In the genomic region with DNA sequence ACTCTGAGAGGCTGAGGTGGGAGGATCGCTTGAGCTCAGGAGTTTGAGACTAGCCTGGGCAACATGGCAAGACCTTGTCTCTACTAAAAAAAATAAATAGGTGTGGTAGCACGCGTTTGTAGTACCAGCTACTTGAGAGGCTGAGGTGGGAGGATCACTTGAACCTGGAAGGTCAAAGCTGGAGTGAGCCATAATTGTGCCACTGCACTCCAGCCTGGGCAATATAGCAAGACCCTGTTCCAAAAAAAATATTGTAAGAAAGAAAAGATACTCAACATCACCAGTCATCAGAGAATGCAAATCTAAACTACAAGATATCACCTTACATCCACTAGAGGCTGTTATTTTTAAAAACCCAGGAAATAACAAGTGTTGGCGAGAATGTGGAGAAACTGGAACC, we compare ENCODE assay signal across 29 cellular contexts.
"Had no signal": no experiment of that assay in that cellular context is flagged by ENCODE, and none has a peak within 500 bp of the region (broad histone marks: within the 10 kb centered on the region; RNA-seq: fewer than 3 reads in every experiment).

No MANE protein-coding gene starts in this region.

- H3K27ac ChIP-seq: pancreas, prostate gland, skin epidermis, suprapubic skin, testis, tibial artery, transverse colon, upper lobe of left lung, vagina had no signal

- H3K4me3 ChIP-seq: pancreas, prostate gland, skin epidermis, smooth muscle cell, spleen, suprapubic skin, testis, tibial artery, transverse colon, upper lobe of left lung, vagina had no signal

- ATAC-seq: naive thymus-derived CD8-positive, alpha-beta T cell; natural killer cell treated with Interleukin-12 subunit alpha and Interleukin-12 subunit beta and Interleukin-15 and Interleukin-18, amount 100 ng/mL, for 72 hours; pancreas; right cardiac atrium; sciatic nerve; stimulated activated memory B cell treated with anti-CD40 and anti-IgM and Interleukin-4, amounts not matched to agents 10 μg/mL and 1 μg/mL and 100 μg/mL, for 72 hours; stimulated activated naive CD8-positive, alpha-beta T cell treated with anti-CD3 and anti-CD28 coated beads, Interleukin-15, amount 100 ng/mL, for 72 hours; stimulated activated naive CD8-positive, alpha-beta T cell treated with anti-CD3 and anti-CD28 coated beads, Interleukin-15, Interleukin-2, amounts not matched to agents 100 U/mL and 50 U/mL, for 24 hours had no signal

- H3K27ac Mint-ChIP-seq: nephron progenitor cell; stimulated activated memory B cell treated with anti-CD40 and anti-IgM and Interleukin-4, amounts not matched to agents 10 μg/mL and 1 μg/mL and 100 μg/mL, for 72 hours; stimulated activated naive CD8-positive, alpha-beta T cell treated with anti-CD3 and anti-CD28 coated beads, Interleukin-15, amount 100 ng/mL, for 72 hours had no signal

- H3K36me3 ChIP-seq: neutrophil, pancreas, prostate gland, suprapubic skin, vagina had no signal

- H3K4me3 Mint-ChIP-seq: naive thymus-derived CD8-positive, alpha-beta T cell; natural killer cell treated with Interleukin-12 subunit alpha and Interleukin-12 subunit beta and Interleukin-15 and Interleukin-18, amount 100 ng/mL, for 72 hours; nephron progenitor cell; neural crest cell; stimulated activated memory B cell treated with anti-CD40 and anti-IgM and Interleukin-4, amounts not matched to agents 10 μg/mL and 1 μg/mL and 100 μg/mL, for 72 hours; stimulated activated naive CD8-positive, alpha-beta T cell treated with anti-CD3 and anti-CD28 coated beads, Interleukin-15, amount 100 ng/mL, for 72 hours had no signal

- H3K4me1 ChIP-seq: prostate gland, testis had no signal

- DNase-seq: naive thymus-derived CD8-positive, alpha-beta T cell; nephron progenitor cell; nucleus accumbens; pancreas; right cardiac atrium; spleen; stimulated activated CD4-positive, alpha-beta T cell treated with anti-CD3 and anti-CD28 coated beads, Interleukin-12 subunit alpha, Interleukin-12 subunit beta, amount 100 ng/mL, for 4 hours; stimulated activated CD4-positive, alpha-beta T cell treated with anti-CD3 and anti-CD28 coated beads, Interleukin-1b, Interleukin-23, amount 100 ng/mL, for 48 hours; stimulated activated CD4-positive, alpha-beta T cell treated with anti-CD3 and anti-CD28 coated beads, Interleukin-4, amount 100 ng/mL, for 1 hour; stimulated activated CD4-positive, alpha-beta T cell treated with anti-CD3 and anti-CD28 coated beads, Interleukin-4, amount 100 ng/mL, for 4 hours; stimulated activated CD8-positive, alpha-beta memory T cell treated with anti-CD3 and anti-CD28 coated beads, Interleukin-4, amount 100 ng/mL, for 48 hours; stimulated activated naive CD4-positive, alpha-beta T cell; stimulated activated naive CD8-positive, alpha-beta T cell treated with anti-CD3 and anti-CD28 coated beads, Interleukin-15, amount 100 ng/mL, for 72 hours; stimulated activated naive CD8-positive, alpha-beta T cell treated with anti-CD3 and anti-CD28 coated beads, Interleukin-15, Interleukin-2, amounts not matched to agents 100 U/mL and 50 U/mL, for 24 hours; substantia nigra; testis; tibial artery; transverse colon; upper lobe of left lung had no signal

- H3K27me3 ChIP-seq: neutrophil, pancreas, spleen, suprapubic skin, testis, tibial artery, transverse colon, upper lobe of left lung, vagina had no signal

- H3K27me3 Mint-ChIP-seq: naive thymus-derived CD8-positive, alpha-beta T cell; natural killer cell treated with Interleukin-12 subunit alpha and Interleukin-12 subunit beta and Interleukin-15 and Interleukin-18, amount 100 ng/mL, for 72 hours; stimulated activated memory B cell treated with anti-CD40 and anti-IgM and Interleukin-4, amounts not matched to agents 10 μg/mL and 1 μg/mL and 100 μg/mL, for 72 hours; stimulated activated naive CD8-positive, alpha-beta T cell treated with anti-CD3 and anti-CD28 coated beads, Interleukin-15, amount 100 ng/mL, for 72 hours had no signal

- H3K9me3 ChIP-seq: neutrophil, prostate gland, suprapubic skin, testis, vagina had no signal

- H3K4me1 Mint-ChIP-seq: nephron progenitor cell had no signal
